In genomic region chr3:11636372-11636760, GRCh38 we compare ENCODE assay signal across 16 cellular contexts. TPM values are rescaled to one million over a fixed set of nuclear protein-coding genes. Genes with fewer than 3 reads are reported as not detected.
DNase-seq lines count a peak whose midpoint lies in the region; ATAC-seq, FAIRE-seq and TF ChIP-seq lines count a peak whose summit lies in the region.
"Had no signal": no experiment of that assay in that cellular context is flagged by ENCODE, and none has a peak within 500 bp of the region (broad histone marks: within the 10 kb centered on the region; RNA-seq: fewer than 3 reads in every experiment).

No MANE protein-coding gene starts in this region.

- POLR2A ChIA-PET in endothelial cell of umbilical vein (lab: Charles Lee), result no interaction called here

- dilution Hi-C loops in endothelial cell of umbilical vein (cut with MboI; ENCODE audit: extremely low pct_ligation_motif_present, low sequenced_read_pairs), result no loop called here

- ATAC-seq in left colon, result no peak
- ATAC-seq in GM21390 (IDR thresholded peaks at IDR 0.05; ENCODE audit: unreplicated experiment), result no peak
- ATAC-seq: stimulated activated effector memory CD8-positive, alpha-beta T cell treated with anti-CD3 and anti-CD28 coated beads, Interleukin-12 subunit alpha, Interleukin-12 subunit beta, amount 100 ng/mL, for 72 hours had no signal

- H3K27me3 ChIP-seq in BLaER1 treated with 17β-estradiol and CSF1 and Interleukin-3, amounts not matched to agents 10 nM and 100 nM, result no peaks in the 10 kb centered on the region
- H3K27me3 ChIP-seq in OCI-LY1 (ENCODE audit: insufficient read depth, low read length), result no peaks in the 10 kb centered on the region
- no peaks in the 10 kb centered on the region for H3K27me3 ChIP-seq in endothelial cell of umbilical vein (ENCODE audit: control insufficient read depth in 2 of 2, insufficient read depth in 2 of 2, low read length in 2 of 2)

- H4K20me1 ChIP-seq in BLaER1 treated with 17β-estradiol and CSF1 and Interleukin-3, amounts not matched to agents 10 nM and 100 nM, result peaks cover 90 to 100% (median 100%) of the 10 kb centered on the region in 11 experiments
- H4K20me1 ChIP-seq in OCI-LY1 (ENCODE audit: insufficient read depth, low read length) (0 out of 2 replicates have a peak, but pooled peaks cover 11% of the 10 kb centered on the region), endothelial cell of umbilical vein (replicated peaks; ENCODE audit: control insufficient read depth, extremely low read depth, insufficient read depth, low read length) (no peaks in the 10 kb centered on the region)

- FAIRE-seq in endothelial cell of umbilical vein (lab: Jason Lieb, UNC), result no peak
- FAIRE-seq: G401.6, urothelium cell line had no signal

- H3K79me2 ChIP-seq in OCI-LY1 (ENCODE audit: insufficient read depth, low read length) (peaks cover 98% of the 10 kb centered on the region), endothelial cell of umbilical vein (ENCODE audit: control insufficient read depth, insufficient read depth, low read length) (peaks cover 100% of the 10 kb centered on the region)

- no peak overlapping the region for H3K9ac ChIP-seq in BLaER1 treated with 17β-estradiol and CSF1 and Interleukin-3, amounts not matched to agents 10 nM and 100 nM
- H3K9ac ChIP-seq in OCI-LY1 (ENCODE audit: low read length) (no peak overlapping the region), endothelial cell of umbilical vein (replicated peaks; ENCODE audit: extremely low read depth, insufficient read depth, low read length) (peak overlapping the region; percentile 38)

- TF ChIP-seq CTCF in OCI-LY1 (IDR thresholded peaks at IDR 0.05; ENCODE audit: low read length) (no peak), endothelial cell of umbilical vein (IDR thresholded peaks at IDR 0.05; ENCODE audit: extremely low read depth in 1 of 2, insufficient read depth in 1 of 2, low read depth in 1 of 2, low read length in 2 of 2) (no peak)

- H3F3A ChIP-seq in OCI-LY1 (ENCODE audit: insufficient read depth, low read length), result no peaks in the 10 kb centered on the region

- H3K9me3 ChIP-seq in BLaER1 treated with 17β-estradiol and CSF1 and Interleukin-3, amounts not matched to agents 10 nM and 100 nM (replicated peaks in 1 of 11), result peaks cover 0 to 6% (median 0%) of the 10 kb centered on the region in 11 experiments; a peak in 4 of 22 replicates
- H3K9me3 ChIP-seq in OCI-LY1 (ENCODE audit: low read length) (no peaks in the 10 kb centered on the region), endothelial cell of umbilical vein (replicated peaks; ENCODE audit: control insufficient read depth, insufficient read depth, low read length) (no peaks in the 10 kb centered on the region)

- no peak for TF ChIP-seq POLR2A in endothelial cell of umbilical vein (IDR thresholded peaks at IDR 0.05; ENCODE audit: low read depth, low read length)

- peak overlapping the region; percentile 8 to 99 (median 90); a peak in 17 of 22 replicates for H3K4me2 ChIP-seq in BLaER1 treated with 17β-estradiol and CSF1 and Interleukin-3, amounts not matched to agents 10 nM and 100 nM
- H3K4me2 ChIP-seq in OCI-LY1 (ENCODE audit: low read length), result peak overlapping the region; percentile 70; the same call in 1 of the 2 replicates
- H3K4me2 ChIP-seq in endothelial cell of umbilical vein (ENCODE audit: insufficient read depth, low read length), result peak overlapping the region; percentile 93

- H3K4me3 ChIP-seq in BLaER1 treated with 17β-estradiol and CSF1 and Interleukin-3, amounts not matched to agents 10 nM and 100 nM, result no peak overlapping the region
- no peak overlapping the region for H3K4me3 ChIP-seq in OCI-LY1 (ENCODE audit: low read depth, low read length, poor library complexity, severe bottlenecking)
- H3K4me3 ChIP-seq in endothelial cell of umbilical vein (replicated peaks in 1 of 3; ENCODE audit: insufficient read depth in 1 of 3, low read depth in 1 of 3, low read length in 3 of 3), result no peak overlapping the region
- H3K4me3 ChIP-seq: skin epidermis had no signal

- peaks cover 9 to 81% (median 62%) of the 10 kb centered on the region in 11 experiments; a peak in 21 of 22 replicates for H3K36me3 ChIP-seq in BLaER1 treated with 17β-estradiol and CSF1 and Interleukin-3, amounts not matched to agents 10 nM and 100 nM
- peaks cover 35% of the 10 kb centered on the region for H3K36me3 ChIP-seq in OCI-LY1 (ENCODE audit: insufficient read depth, low read length)
- H3K36me3 ChIP-seq in endothelial cell of umbilical vein (ENCODE audit: control insufficient read depth in 2 of 2, extremely low read depth in 1 of 2, insufficient read depth in 2 of 2, low read length in 2 of 2), result no peaks in the 10 kb centered on the region

- H3K4me1 ChIP-seq in BLaER1 treated with 17β-estradiol and CSF1 and Interleukin-3, amounts not matched to agents 10 nM and 100 nM, result peaks cover 70 to 91% (median 80%) of the 10 kb centered on the region in 10 experiments
- H3K4me1 ChIP-seq in OCI-LY1 (ENCODE audit: insufficient read depth, low read length, severe bottlenecking) (peaks cover 73% of the 10 kb centered on the region), endothelial cell of umbilical vein (ENCODE audit: control insufficient read depth, extremely low read depth, insufficient read depth, low read length) (peaks cover 83% of the 10 kb centered on the region)

- intact Hi-C loops in endothelial cell of umbilical vein (cut with micrococcal nuclease), result no loop called here
- intact Hi-C loops in left colon (cut with DNase I, micrococcal nuclease), result loop anchor here in 1 of 2 donors (10.0 kb wide), 1 partner anchor 72 kb away; no protein-coding TSS in a partner anchor

- CTCF ChIA-PET in endothelial cell of umbilical vein (lab: Charles Lee), result interaction anchor here (1.0 to 2.3 kb wide), 3 partner anchors 10 to 256 kb away, joined by 3 to 8 read pairs (median 4); no protein-coding TSS in a partner anchor

- DNase-seq in endothelial cell of umbilical vein (ENCODE audit: low read depth, low spot score), result no peak
- DNase-seq in pons (ENCODE audit: low spot score), result peak; percentile 85
- DNase-seq in left colon, result no peak
- DNase-seq in UCSD-AML1 (lab: John Stamatoyannopoulos, UW; ENCODE audit: unreplicated experiment), result no peak
- DNase-seq in GM19238 (ENCODE audit: insufficient read length, low spot score), result no peak
- DNase-seq: activated CD4-positive, alpha-beta T cell treated with anti-CD3 and anti-CD28 coated beads for 4 hours; effector memory CD4-positive, alpha-beta T cell; mesendoderm; SHP77 treated with DMSO at 0.1 percent for 48 hours had no signal

- no TSS peak for BruUV-seq in endothelial cell of umbilical vein (replicated peaks; lab: Mats Ljungman, UMichigan)

- no peak overlapping the region for H2AFZ ChIP-seq in OCI-LY1 (ENCODE audit: low read length)
- no peak overlapping the region for H2AFZ ChIP-seq in endothelial cell of umbilical vein (ENCODE audit: low read depth, low read length)

- no peaks in the 10 kb centered on the region for H3K9me2 ChIP-seq in OCI-LY1 (ENCODE audit: low read depth, low read length)

- H3K27ac ChIP-seq in BLaER1 treated with 17β-estradiol and CSF1 and Interleukin-3, amounts not matched to agents 10 nM and 100 nM, result no peak overlapping the region
- no peak overlapping the region for H3K27ac ChIP-seq in OCI-LY1 (ENCODE audit: low read depth, low read length, poor library complexity, severe bottlenecking)
- H3K27ac ChIP-seq in endothelial cell of umbilical vein (ENCODE audit: insufficient read depth, low read depth, low read length), result peak overlapping the region; percentile 19

- no peaks in the 10 kb centered on the region for H3K9me1 ChIP-seq in endothelial cell of umbilical vein (replicated peaks; ENCODE audit: control insufficient read depth, extremely low read depth, insufficient read depth, low read length)

TF ChIP-seq in endothelial cell of umbilical vein, 7 proteins besides CTCF, POLR2A, EP300 and RAD21:
- TF ChIP-seq EZH2 (IDR thresholded peaks at IDR 0.05; ENCODE audit: borderline replicate concordance, low read depth, low read length, severe bottlenecking), result no peak
- no peak for TF ChIP-seq JUN (IDR thresholded peaks at IDR 0.05; ENCODE audit: borderline replicate concordance, insufficient read depth, insufficient read length, low read depth)
- TF ChIP-seq MAX (IDR thresholded peaks at IDR 0.05; ENCODE audit: insufficient read depth, insufficient read length), result no peak
- no peak for TF ChIP-seq MYC (IDR thresholded peaks at IDR 0.05; ENCODE audit: low read depth, low read length)
- TF ChIP-seq GATA2 (IDR thresholded peaks at IDR 0.05; ENCODE audit: insufficient read depth, insufficient read length, low read depth, low read length), result no peak
- no peak for TF ChIP-seq FOS (IDR thresholded peaks at IDR 0.05; ENCODE audit: borderline replicate concordance, insufficient read depth, low read length)
- TF ChIP-seq POLR2AphosphoS5 (IDR thresholded peaks at IDR 0.05; ENCODE audit: insufficient read depth, low read depth, low read length), result no peak

RNA-seq across cellular contexts. Expression of gene VGLL4, which starts 7.3 kb away (rescaled TPM):
- 58.9 and 67.0 TPM in 2 replicates for total RNA-seq in endothelial cell of umbilical vein
- polyA plus RNA-seq in endothelial cell of umbilical vein, result 75.9 and 78.9 TPM in 2 replicates
- polyA plus RNA-seq in endothelial cell of umbilical vein (2011; cell fraction: cytosol; rRNA removed), result 48.6 and 57.5 TPM in 2 replicates
- 95.4 and 99.1 TPM in 2 replicates for polyA plus RNA-seq in endothelial cell of umbilical vein (2011; cell fraction: nucleus; rRNA removed)
- polyA plus RNA-seq in endothelial cell of umbilical vein (2012), result 42.5 and 47.3 TPM in 2 replicates
- polyA minus RNA-seq in endothelial cell of umbilical vein, result 73.2 and 78.6 TPM in 2 replicates
- polyA minus RNA-seq in endothelial cell of umbilical vein (2011; cell fraction: cytosol; rRNA and poly(A)+ RNA removed), result 16.1 TPM
- polyA minus RNA-seq in endothelial cell of umbilical vein (2011; cell fraction: nucleus; rRNA and poly(A)+ RNA removed), result 112 and 132 TPM in 2 replicates
- 10 to 100 TPM; 52.7 to 53.4 TPM for total RNA-seq in left colon
